18 cellular contexts compared by ENCODE assay signal in genomic region chr4:36273276-36273675, GRCh38. TPM values are rescaled to one million over a fixed set of nuclear protein-coding genes. Genes with fewer than 3 reads are reported as not detected.
"Had no signal": no experiment of that assay in that cellular context is flagged by ENCODE, and none has a peak within 500 bp of the region (broad histone marks: within the 10 kb centered on the region; RNA-seq: fewer than 3 reads in every experiment).

No MANE protein-coding gene starts in this region.

- H3K4me3 ChIP-seq: cardiac muscle cell, hepatocyte, lower lobe of right lung, skin epidermis, thyroid gland, uterus had no signal

- H3K4me1 ChIP-seq: lower lobe of right lung, uterus had no signal

- H2AFZ ChIP-seq: hepatocyte had no signal

- FAIRE-seq: colon had no signal

- H3K27me3 ChIP-seq: cardiac muscle cell, hepatocyte, neutrophil, thyroid gland, uterus had no signal

- ATAC-seq: lower lobe of right lung had no signal

- H3K4me2 ChIP-seq: hepatocyte had no signal

- DNase-seq: activated CD4-positive, alpha-beta T cell treated with anti-CD3 and anti-CD28 coated beads for 4 hours; activated gamma-delta T cell; activated T-cell treated with anti-CD3 and anti-CD28 coated beads for 4 hours; aorta; kidney glomerular epithelial cell; lower lobe of right lung; midbrain; stimulated activated CD4-positive, alpha-beta T cell treated with anti-CD3 and anti-CD28 coated beads, Interleukin-4, amount 100 ng/mL, for 4 hours; T-helper 9 cell; thyroid gland; uterus had no signal

- H3K36me3 ChIP-seq: cardiac muscle cell, lower lobe of right lung, neutrophil, thyroid gland, uterus had no signal

- H3K27ac ChIP-seq: cardiac muscle cell, hepatocyte, lower lobe of right lung, neutrophil, skin epidermis, thyroid gland, uterus, VCaP had no signal

- H3K79me2 ChIP-seq: hepatocyte had no signal

- H3K9me3 ChIP-seq: lower lobe of right lung, neutrophil, thyroid gland, uterus had no signal

RNA-seq across cellular contexts. Expression of gene DTHD1, which starts 8.1 kb away (rescaled TPM):
- total RNA-seq: cardiac muscle cell, fibroblast of lung, hepatocyte had no signal
- polyA plus RNA-seq: aorta, cardiac muscle cell, fibroblast of lung, hepatocyte had no signal
